Comparison of ENCODE assay signal across 8 cellular contexts in the genomic region with DNA sequence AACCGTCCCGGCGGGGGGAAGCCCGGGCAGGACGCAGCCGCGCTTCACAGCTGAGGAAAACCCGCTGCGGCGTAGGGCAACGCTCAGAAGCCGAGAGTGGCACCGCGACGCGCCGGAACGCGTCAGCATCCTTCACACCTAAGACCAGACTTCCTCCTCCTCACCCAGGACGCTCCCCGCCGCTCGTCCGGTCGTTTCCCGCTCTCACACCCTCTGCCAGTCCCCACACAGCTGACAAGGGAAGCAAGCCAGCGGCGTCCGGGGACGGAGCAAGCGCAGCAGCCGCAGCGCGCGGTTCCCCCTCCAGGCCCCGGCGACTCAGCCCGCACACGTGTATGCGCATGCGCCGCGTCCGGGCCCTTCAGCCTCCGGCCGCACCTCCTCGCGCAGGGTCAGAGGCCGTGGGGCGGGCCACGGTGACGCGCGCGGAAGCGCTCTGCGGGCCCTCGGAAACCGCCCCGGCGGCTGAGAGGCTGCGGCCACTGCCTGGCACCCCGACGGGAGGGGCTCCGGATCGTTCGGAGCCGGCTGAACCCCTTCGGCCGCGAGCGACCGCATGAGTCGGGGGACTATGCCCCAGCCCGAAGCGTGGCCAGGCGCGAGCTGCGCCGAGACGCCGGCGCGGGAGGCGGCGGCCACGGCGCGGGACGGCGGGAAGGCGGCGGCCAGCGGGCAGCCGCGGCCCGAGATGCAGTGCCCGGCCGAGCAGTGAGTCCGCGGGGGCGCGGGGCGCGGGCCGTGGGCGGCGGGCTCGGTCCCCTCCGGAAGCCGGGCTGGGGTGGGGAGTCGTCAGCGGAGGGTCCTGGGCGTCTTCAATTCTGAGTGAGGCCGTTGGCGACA. TPM values are rescaled to one million over a fixed set of nuclear protein-coding genes. Genes with fewer than 3 reads are reported as not detected.
DNase-seq lines count a peak whose midpoint lies in the region; ATAC-seq and TF ChIP-seq lines count a peak whose summit lies in the region.

A gene (plus strand): TSS at position 449 of the 840 bp plus-strand sequence. CDS start 108 bp downstream, at position 557.

- H3K4me1 Mint-ChIP-seq in activated T-helper 2 cell treated with anti-CD3 and anti-CD28 coated beads, Interferon-gamma antibody, Interleukin-2, Interleukin-4, amounts not matched to agents 10 μg/mL and 5 μg/mL and 100 μg/mL, durations not matched to agents 14 hours and 24 hours and 36 hours (ENCODE audit: low read depth): peaks cover 54% of the 10 kb centered on the region
- H3K4me1 Mint-ChIP-seq in nephron: peaks cover 33% of the 10 kb centered on the region
- H3K4me1 Mint-ChIP-seq in stimulated activated naive CD8-positive, alpha-beta T cell treated with anti-CD3 and anti-CD28 coated beads, Interleukin-15, Interleukin-2, amounts not matched to agents 100 ng/mL and 50 ng/mL, for 24 hours (ENCODE audit: low read depth): peaks cover 88% of the 10 kb centered on the region

- DNase-seq in DND-41: peak; percentile 82
- peak; percentile 92 for DNase-seq in RPMI8226
- peak; percentile 85 for DNase-seq in activated T-helper 2 cell treated with anti-CD3 and anti-CD28 coated beads, Interferon-gamma antibody, Interleukin-2, Interleukin-4, amounts not matched to agents 10 μg/mL and 5 μg/mL and 100 μg/mL, durations not matched to agents 14 hours and 24 hours and 36 hours (ENCODE audit: low spot score)
- DNase-seq in fibroblast of pulmonary artery (ENCODE audit: low read depth): peak; percentile 90

- TF ChIP-seq CTCF in DND-41 (IDR thresholded peaks at IDR 0.05; ENCODE audit: borderline replicate concordance, extremely low read depth, low read length, poor library complexity, severe bottlenecking) (no peak), KMS-11 (conservative IDR thresholded peaks at IDR 0.05; ENCODE audit: low read depth, low read length) (no peak), fibroblast of pulmonary artery (IDR thresholded peaks at IDR 0.05; ENCODE audit: low read length, missing control alignments) (no peak), nephron (IDR thresholded peaks at IDR 0.05; ENCODE audit: unreplicated experiment in 3 of 3) (no peak)

- H3K9me3 ChIP-seq in DND-41 (ENCODE audit: insufficient read depth, low read length, severe bottlenecking): no peaks in the 10 kb centered on the region

- no peaks in the 10 kb centered on the region for H3K9me3 Mint-ChIP-seq in activated T-helper 2 cell treated with anti-CD3 and anti-CD28 coated beads, Interferon-gamma antibody, Interleukin-2, Interleukin-4, amounts not matched to agents 10 μg/mL and 5 μg/mL and 100 μg/mL, durations not matched to agents 14 hours and 24 hours and 36 hours
- no peaks in the 10 kb centered on the region for H3K9me3 Mint-ChIP-seq in nephron
- no peaks in the 10 kb centered on the region for H3K9me3 Mint-ChIP-seq in stimulated activated naive CD8-positive, alpha-beta T cell treated with anti-CD3 and anti-CD28 coated beads, Interleukin-15, Interleukin-2, amounts not matched to agents 100 ng/mL and 50 ng/mL, for 24 hours

- no peaks in the 10 kb centered on the region for H3K27me3 Mint-ChIP-seq in activated T-helper 2 cell treated with anti-CD3 and anti-CD28 coated beads, Interferon-gamma antibody, Interleukin-2, Interleukin-4, amounts not matched to agents 10 μg/mL and 5 μg/mL and 100 μg/mL, durations not matched to agents 14 hours and 24 hours and 36 hours (ENCODE audit: low read depth)
- no peaks in the 10 kb centered on the region for H3K27me3 Mint-ChIP-seq in nephron (ENCODE audit: low read depth)
- no peaks in the 10 kb centered on the region for H3K27me3 Mint-ChIP-seq in stimulated activated naive CD8-positive, alpha-beta T cell treated with anti-CD3 and anti-CD28 coated beads, Interleukin-15, Interleukin-2, amounts not matched to agents 100 ng/mL and 50 ng/mL, for 24 hours

- H3K27ac ChIP-seq in DND-41 (ENCODE audit: low read length) (peak within 1 kb of the TSS; percentile 86), KMS-11 (peak within 1 kb of the TSS; percentile 80)

- ATAC-seq in DND-41 (ENCODE audit: insufficient read depth, low read depth) (peak; percentile 81), GM21786 (IDR thresholded peaks at IDR 0.05; ENCODE audit: unreplicated experiment) (peak; percentile 53)

- peaks cover 56% of the 10 kb centered on the region for H3K36me3 Mint-ChIP-seq in activated T-helper 2 cell treated with anti-CD3 and anti-CD28 coated beads, Interferon-gamma antibody, Interleukin-2, Interleukin-4, amounts not matched to agents 10 μg/mL and 5 μg/mL and 100 μg/mL, durations not matched to agents 14 hours and 24 hours and 36 hours (ENCODE audit: low read depth)
- H3K36me3 Mint-ChIP-seq in nephron (ENCODE audit: low read depth): peaks cover 9% of the 10 kb centered on the region
- H3K36me3 Mint-ChIP-seq in stimulated activated naive CD8-positive, alpha-beta T cell treated with anti-CD3 and anti-CD28 coated beads, Interleukin-15, Interleukin-2, amounts not matched to agents 100 ng/mL and 50 ng/mL, for 24 hours (ENCODE audit: low read depth): peaks cover 35% of the 10 kb centered on the region

- H2AFZ ChIP-seq in DND-41 (ENCODE audit: low read depth, low read length) (peak within 1 kb of the TSS; percentile 87), KMS-11 (ENCODE audit: low read depth) (peak within 1 kb of the TSS; percentile 94)

- H3K9ac ChIP-seq in DND-41 (ENCODE audit: low read depth, low read length) (peak within 1 kb of the TSS; percentile 58), KMS-11 (peak within 1 kb of the TSS; percentile 71)

- H3K4me3 Mint-ChIP-seq in activated T-helper 2 cell treated with anti-CD3 and anti-CD28 coated beads, Interferon-gamma antibody, Interleukin-2, Interleukin-4, amounts not matched to agents 10 μg/mL and 5 μg/mL and 100 μg/mL, durations not matched to agents 14 hours and 24 hours and 36 hours (ENCODE audit: low read depth): peak within 1 kb of the TSS; percentile 96
- H3K4me3 Mint-ChIP-seq in nephron: peak within 1 kb of the TSS; percentile 93 to 98 (median 97)
- H3K4me3 Mint-ChIP-seq in stimulated activated naive CD8-positive, alpha-beta T cell treated with anti-CD3 and anti-CD28 coated beads, Interleukin-15, Interleukin-2, amounts not matched to agents 100 ng/mL and 50 ng/mL, for 24 hours: peak within 1 kb of the TSS; percentile 100

- intact Hi-C loops in activated T-helper 2 cell treated with anti-CD3 and anti-CD28 coated beads, Interferon-gamma antibody, Interleukin-2, Interleukin-4, amounts not matched to agents 10 μg/mL and 5 μg/mL and 100 μg/mL, durations not matched to agents 14 hours and 24 hours and 36 hours (cut with micrococcal nuclease): loop anchor here (1.0 to 10.0 kb wide), 7 partner anchors 42 to 520 kb away; a partner anchor contains a TSS

- H3K27ac Mint-ChIP-seq in activated T-helper 2 cell treated with anti-CD3 and anti-CD28 coated beads, Interferon-gamma antibody, Interleukin-2, Interleukin-4, amounts not matched to agents 10 μg/mL and 5 μg/mL and 100 μg/mL, durations not matched to agents 14 hours and 24 hours and 36 hours: peak within 1 kb of the TSS; percentile 98
- peak within 1 kb of the TSS; percentile 86 to 94 (median 92) for H3K27ac Mint-ChIP-seq in nephron
- peak within 1 kb of the TSS; percentile 96 for H3K27ac Mint-ChIP-seq in stimulated activated naive CD8-positive, alpha-beta T cell treated with anti-CD3 and anti-CD28 coated beads, Interleukin-15, Interleukin-2, amounts not matched to agents 100 ng/mL and 50 ng/mL, for 24 hours

- H3K4me3 ChIP-seq in DND-41 (ENCODE audit: low read depth in 1 of 2, low read length in 2 of 2) (peak within 1 kb of the TSS; percentile 19 to 80), KMS-11 (IDR thresholded peaks at IDR 0.05; ENCODE audit: insufficient read depth, low read depth, low read length) (no peak within 1 kb of the TSS), fibroblast of pulmonary artery (replicated peaks; ENCODE audit: low read depth, low read length) (peak within 1 kb of the TSS; percentile 76)

- peaks cover 20% of the 10 kb centered on the region; the same call in 1 of the 2 replicates for H3K36me3 ChIP-seq in DND-41 (ENCODE audit: insufficient read depth, low read length)
- H3K36me3 ChIP-seq in KMS-11 (ENCODE audit: insufficient read depth): no peaks in the 10 kb centered on the region

- H3K4me2 ChIP-seq in DND-41 (ENCODE audit: insufficient read depth, low read length): peak within 1 kb of the TSS; percentile 63
- H3K4me2 ChIP-seq in KMS-11: peak within 1 kb of the TSS; percentile 100

- H3K27me3 ChIP-seq in DND-41 (ENCODE audit: insufficient read depth, low read length, poor library complexity): no peaks in the 10 kb centered on the region
- no peaks in the 10 kb centered on the region for H3K27me3 ChIP-seq in KMS-11 (ENCODE audit: insufficient read depth, low read depth)

- H4K20me1 ChIP-seq in DND-41 (ENCODE audit: insufficient read depth, low read length): peaks cover 36% of the 10 kb centered on the region
- H4K20me1 ChIP-seq in KMS-11 (ENCODE audit: insufficient read depth): peaks cover 5% of the 10 kb centered on the region; the same call in 1 of the 2 replicates

- H3K4me1 ChIP-seq in DND-41 (ENCODE audit: insufficient read depth, low read length) (peaks cover 45% of the 10 kb centered on the region), KMS-11 (ENCODE audit: low read depth, poor library complexity, severe bottlenecking) (peaks cover 51% of the 10 kb centered on the region)

- H3K79me2 ChIP-seq in DND-41 (ENCODE audit: insufficient read depth, low read length): peaks cover 64% of the 10 kb centered on the region
- peaks cover 46% of the 10 kb centered on the region for H3K79me2 ChIP-seq in KMS-11 (ENCODE audit: insufficient read depth, low read depth)

RNA-seq across cellular contexts. Expression of the gene that starts here (rescaled TPM):
- total RNA-seq in activated T-helper 2 cell treated with anti-CD3 and anti-CD28 coated beads, Interferon-gamma antibody, Interleukin-2, Interleukin-4, amounts not matched to agents 10 μg/mL and 5 μg/mL and 100 μg/mL, durations not matched to agents 14 hours and 24 hours and 36 hours: 59.4 and 62.1 TPM in 2 replicates
